1 cellular context compared by ENCODE assay signal in genomic region chr17:1573932-1574696, GRCh38.
TF ChIP-seq lines count a peak whose summit lies in the region.

No MANE protein-coding gene starts in this region.

TF ChIP-seq in HCT116, 20 proteins besides CTCF, POLR2A, EP300 and RAD21:
- TF ChIP-seq POLR2AphosphoS5 (IDR thresholded peaks at IDR 0.05; ENCODE audit: low read depth, low read length) (peak; percentile 78), EZH2phosphoT487 (IDR thresholded peaks at IDR 0.05; ENCODE audit: borderline replicate concordance) (no peak)
- TF ChIP-seq, protein P1, sequence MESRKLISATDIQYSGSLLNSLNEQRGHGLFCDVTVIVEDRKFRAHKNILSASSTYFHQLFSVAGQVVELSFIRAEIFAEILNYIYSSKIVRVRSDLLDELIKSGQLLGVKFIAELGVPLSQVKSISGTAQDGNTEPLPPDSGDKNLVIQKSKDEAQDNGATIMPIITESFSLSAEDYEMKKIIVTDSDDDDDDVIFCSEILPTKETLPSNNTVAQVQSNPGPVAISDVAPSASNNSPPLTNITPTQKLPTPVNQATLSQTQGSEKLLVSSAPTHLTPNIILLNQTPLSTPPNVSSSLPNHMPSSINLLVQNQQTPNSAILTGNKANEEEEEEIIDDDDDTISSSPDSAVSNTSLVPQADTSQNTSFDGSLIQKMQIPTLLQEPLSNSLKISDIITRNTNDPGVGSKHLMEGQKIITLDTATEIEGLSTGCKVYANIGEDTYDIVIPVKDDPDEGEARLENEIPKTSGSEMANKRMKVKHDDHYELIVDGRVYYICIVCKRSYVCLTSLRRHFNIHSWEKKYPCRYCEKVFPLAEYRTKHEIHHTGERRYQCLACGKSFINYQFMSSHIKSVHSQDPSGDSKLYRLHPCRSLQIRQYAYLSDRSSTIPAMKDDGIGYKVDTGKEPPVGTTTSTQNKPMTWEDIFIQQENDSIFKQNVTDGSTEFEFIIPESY (IDR thresholded peaks at IDR 0.05; ENCODE audit: extremely low read depth, insufficient replicate concordance, low read length): peak; percentile 27
